Comparison of ENCODE assay signal across 16 cellular contexts in genomic region chr13:113616281-113616906, GRCh38. TPM values are rescaled to one million over a fixed set of nuclear protein-coding genes. Genes with fewer than 3 reads are reported as not detected.
DNase-seq lines count a peak whose midpoint lies in the region; ATAC-seq and TF ChIP-seq lines count a peak whose summit lies in the region.
"Had no signal": no experiment of that assay in that cellular context is flagged by ENCODE, and none has a peak within 500 bp of the region (broad histone marks: within the 10 kb centered on the region; RNA-seq: fewer than 3 reads in every experiment).

No MANE protein-coding gene starts in this region.

- H3K9me3 Mint-ChIP-seq in nephron: no peaks in the 10 kb centered on the region
- H3K9me3 Mint-ChIP-seq: stimulated activated naive CD8-positive, alpha-beta T cell treated with anti-CD3 and anti-CD28 coated beads, Interleukin-15, amount 100 ng/mL, for 72 hours had no signal

- no peak overlapping the region for H3K27ac ChIP-seq in ascending aorta

- peak overlapping the region; percentile 89 to 93 (median 90) for H3K27ac Mint-ChIP-seq in nephron
- H3K27ac Mint-ChIP-seq: stimulated activated naive CD8-positive, alpha-beta T cell treated with anti-CD3 and anti-CD28 coated beads, Interleukin-15, amount 100 ng/mL, for 72 hours had no signal

- no peaks in the 10 kb centered on the region for H3K4me1 ChIP-seq in ascending aorta

- H3K27me3 ChIP-seq in ascending aorta: no peaks in the 10 kb centered on the region

- no peak overlapping the region for H3K4me3 Mint-ChIP-seq in nephron
- H3K4me3 Mint-ChIP-seq: stimulated activated naive CD8-positive, alpha-beta T cell treated with anti-CD3 and anti-CD28 coated beads, Interleukin-15, amount 100 ng/mL, for 72 hours had no signal

- no peaks in the 10 kb centered on the region for H3K9me3 ChIP-seq in ascending aorta

- no peaks in the 10 kb centered on the region for H3K36me3 ChIP-seq in ascending aorta

- intact Hi-C loops in ascending aorta (cut with DNase I): no loop called here

- H3K27me3 Mint-ChIP-seq in nephron (ENCODE audit: low read depth): no peaks in the 10 kb centered on the region
- H3K27me3 Mint-ChIP-seq: stimulated activated naive CD8-positive, alpha-beta T cell treated with anti-CD3 and anti-CD28 coated beads, Interleukin-15, amount 100 ng/mL, for 72 hours had no signal

- TF ChIP-seq POLR2A in GM18505 (IDR thresholded peaks at IDR 0.05; ENCODE audit: borderline replicate concordance, extremely low read depth, insufficient read depth, insufficient read length): no peak

- no peak overlapping the region for H3K4me3 ChIP-seq in fibroblast of pulmonary artery (replicated peaks; ENCODE audit: low read depth, low read length)
- H3K4me3 ChIP-seq in ascending aorta: no peak overlapping the region
- H3K4me3 ChIP-seq: K562 had no signal

- ATAC-seq in GM18505 (IDR thresholded peaks at IDR 0.05; ENCODE audit: unreplicated experiment): no peak
- ATAC-seq in GM21528 (IDR thresholded peaks at IDR 0.05; ENCODE audit: low FRiP score, unreplicated experiment): no peak
- ATAC-seq: K562; stimulated activated naive CD8-positive, alpha-beta T cell treated with anti-CD3 and anti-CD28 coated beads, Interleukin-15, amount 100 ng/mL, for 72 hours had no signal

- peaks cover 21% of the 10 kb centered on the region for H3K36me3 Mint-ChIP-seq in nephron (ENCODE audit: low read depth)

- peak; percentile 45 for DNase-seq in CD1c-positive myeloid dendritic cell (ENCODE audit: extremely low spot score)
- peak; percentile 90 for DNase-seq in NOMO-1 treated with DMSO at 0.1 percent for 48 hours (lab: John Stamatoyannopoulos, UW; ENCODE audit: unreplicated experiment)
- peak; percentile 74 for DNase-seq in fibroblast of pulmonary artery (ENCODE audit: low read depth)
- DNase-seq in stimulated activated CD4-positive, alpha-beta T cell treated with anti-CD3 and anti-CD28 coated beads, Interleukin-15, amount 100 ng/mL, for 24 hours: no peak
- DNase-seq in ascending aorta (ENCODE audit: low spot score in 2 of 2): no peak
- DNase-seq: activated CD4-positive, alpha-beta T cell treated with anti-CD3 and anti-CD28 coated beads, Interleukin-2, amount 50 U/mL, for 1 hour; activated gamma-delta T cell treated with Interleukin-2 at 50 U/mL for 16 hours; EL; OCI-M1; stimulated activated CD4-positive, alpha-beta T cell treated with anti-CD3 and anti-CD28 coated beads, Interleukin-4, amount 100 ng/mL, for 1 hour; stimulated activated naive CD8-positive, alpha-beta T cell treated with anti-CD3 and anti-CD28 coated beads, Interleukin-15, amount 100 ng/mL, for 72 hours had no signal

- TF ChIP-seq CTCF in fibroblast of pulmonary artery (IDR thresholded peaks at IDR 0.05; ENCODE audit: low read length, missing control alignments): no peak
- no peak for TF ChIP-seq CTCF in nephron (IDR thresholded peaks at IDR 0.05; ENCODE audit: unreplicated experiment in 3 of 3)
- TF ChIP-seq CTCF in ascending aorta (IDR thresholded peaks at IDR 0.05): no peak

- H3K4me1 Mint-ChIP-seq in nephron: peaks cover 24% of the 10 kb centered on the region

RNA-seq across cellular contexts. Expression of gene TFDP1, which starts 31.8 kb away (rescaled TPM):
- total RNA-seq in ascending aorta: 15.8 TPM

RNA-seq across cellular contexts. Expression of gene ATP4B, which starts 41.6 kb away (rescaled TPM):
- not detected for total RNA-seq in ascending aorta
- total RNA-seq: K562; T-helper 1 cell treated with Interleukin-12 subunit alpha and Interleukin-12 subunit beta and Interleukin-4 antibody, amounts not matched to agents 30 ng/mL and 1 ng/mL, for 36 hours had no signal

RNA-seq across cellular contexts. Expression of gene GRK1, which starts 50.6 kb away (rescaled TPM):
- total RNA-seq in ascending aorta: not detected

Comparison
In these comparisons a context has a peak if more than half of its experiments do, and no peak if none do; other contexts are left out.
1. DNase-seq: peak in CD1c-positive myeloid dendritic cell (single experiment), NOMO-1 treated with DMSO at 0.1 percent for 48 hours (single experiment) and fibroblast of pulmonary artery (single experiment); none in stimulated activated CD4-positive, alpha-beta T cell treated with anti-CD3 and anti-CD28 coated beads, Interleukin-15, amount 100 ng/mL, for 24 hours (single experiment) and ascending aorta (0 of 2).